Comparison of ENCODE assay signal across 22 cellular contexts in genomic region chr6:14550410-14550809, GRCh38.
"Had no signal": no experiment of that assay in that cellular context is flagged by ENCODE, and none has a peak within 500 bp of the region (broad histone marks: within the 10 kb centered on the region; RNA-seq: fewer than 3 reads in every experiment).

No MANE protein-coding gene starts in this region.

- DNase-seq: activated CD4-positive, alpha-beta T cell treated with anti-CD3 and anti-CD28 coated beads, Interleukin-2, amount 10 ng/mL, durations not matched to agents 7 days and 5 days; activated CD4-positive, CD25-positive, alpha-beta regulatory T cell treated with anti-CD3 and anti-CD28 coated beads, Interleukin-2, amount 50 U/mL, for 72 hours; activated CD8-positive, alpha-beta memory T cell treated with anti-CD3 and anti-CD28 coated beads, Interleukin-2, amount 10 ng/mL, durations not matched to agents 7 days and 5 days; activated CD8-positive, alpha-beta T cell treated with anti-CD3 and anti-CD28 coated beads for 36 hours; activated gamma-delta T cell; anterior cingulate cortex; dermis blood vessel endothelial cell; effector memory CD8-positive, alpha-beta T cell; foreskin melanocyte; glutamatergic neuron; hypothalamus; naive B cell; spleen; stimulated activated CD4-positive, alpha-beta T cell treated with anti-CD3 and anti-CD28 coated beads, Interleukin-4, amount 100 ng/mL, for 1 hour; stimulated activated naive CD4-positive, alpha-beta T cell; T-cell; upper lobe of left lung; WERI-Rb-1 had no signal

- H3K9me3 ChIP-seq: body of pancreas, spleen, thoracic aorta, upper lobe of left lung had no signal

- H3K4me3 ChIP-seq: body of pancreas, cardiac muscle cell, spleen, thoracic aorta, upper lobe of left lung had no signal

- H3K27ac ChIP-seq: body of pancreas, cardiac muscle cell, spleen, thoracic aorta, upper lobe of left lung, WERI-Rb-1 had no signal

- ATAC-seq: activated CD8-positive, alpha-beta memory T cell treated with anti-CD3 and anti-CD28 coated beads, Interleukin-2, amount 10 ng/mL, durations not matched to agents 7 days and 5 days; activated CD8-positive, alpha-beta T cell treated with anti-CD3 and anti-CD28 coated beads for 36 hours; effector memory CD8-positive, alpha-beta T cell; esophagus mucosa; T-cell had no signal

- H3K27me3 ChIP-seq: body of pancreas, cardiac muscle cell, spleen, upper lobe of left lung had no signal

- H3K4me1 ChIP-seq: body of pancreas, spleen, upper lobe of left lung had no signal

- H3K36me3 ChIP-seq: cardiac muscle cell, spleen, thoracic aorta, upper lobe of left lung, WERI-Rb-1 had no signal
